In genomic region chr13:41411536-41411935, GRCh38 we compare ENCODE assay signal across 8 cellular contexts. TPM values are rescaled to one million over a fixed set of nuclear protein-coding genes. Genes with fewer than 3 reads are reported as not detected.
DNase-seq lines count a peak whose midpoint lies in the region; TF ChIP-seq lines count a peak whose summit lies in the region.

No MANE protein-coding gene starts in this region.

- peak; percentile 16 for DNase-seq in activated naive CD4-positive, alpha-beta T cell treated with Interleukin-2 at 50 U/mL for 16 hours
- no peak for DNase-seq in activated naive CD4-positive, alpha-beta T cell treated with anti-CD3 and anti-CD28 coated beads, Interleukin-2, amount 50 U/mL, for 16 hours
- peak; percentile 40 for DNase-seq in OCI-M1 (lab: John Stamatoyannopoulos, UW)
- no peak for DNase-seq in epithelial cell of proximal tubule (ENCODE audit: low read depth)
- DNase-seq in non-pigmented ciliary epithelial cell (ENCODE audit: low read depth): peak; percentile 50
- DNase-seq in NCI-H1694 (lab: John Stamatoyannopoulos, UW): no peak
- no peak for DNase-seq in DMS153 treated with DMSO at 0.1 percent for 48 hours (lab: John Stamatoyannopoulos, UW; ENCODE audit: unreplicated experiment)
- DNase-seq in stimulated activated CD4-positive, alpha-beta T cell treated with anti-CD3 and anti-CD28 coated beads, Interleukin-1b, Interleukin-23, amount 100 ng/mL, for 48 hours: no peak

- H3K4me3 ChIP-seq in epithelial cell of proximal tubule (ENCODE audit: low read depth, low read length): no peak overlapping the region

- TF ChIP-seq CTCF in epithelial cell of proximal tubule (conservative IDR thresholded peaks at IDR 0.05; ENCODE audit: low read depth, low read length): peak; percentile 55

RNA-seq across cellular contexts. Expression of gene RGCC, which starts 45.8 kb away (rescaled TPM):
- total RNA-seq in epithelial cell of proximal tubule: 8.4 and 9.7 TPM in 2 replicates

Comparison
In these comparisons a context has a peak if more than half of its experiments do, and no peak if none do; other contexts are left out.
1. DNase-seq: peak in activated naive CD4-positive, alpha-beta T cell treated with Interleukin-2 at 50 U/mL for 16 hours (single experiment), OCI-M1 (single experiment) and non-pigmented ciliary epithelial cell (single experiment); none in activated naive CD4-positive, alpha-beta T cell treated with anti-CD3 and anti-CD28 coated beads, Interleukin-2, amount 50 U/mL, for 16 hours (single experiment), epithelial cell of proximal tubule (single experiment), NCI-H1694 (single experiment), DMS153 treated with DMSO at 0.1 percent for 48 hours (single experiment) and stimulated activated CD4-positive, alpha-beta T cell treated with anti-CD3 and anti-CD28 coated beads, Interleukin-1b, Interleukin-23, amount 100 ng/mL, for 48 hours (single experiment).